Comparison of ENCODE assay signal across 36 cellular contexts in genomic region chr1:162118063-162118462, GRCh38. TPM values are rescaled to one million over a fixed set of nuclear protein-coding genes. Genes with fewer than 3 reads are reported as not detected.
"Had no signal": no experiment of that assay in that cellular context is flagged by ENCODE, and none has a peak within 500 bp of the region (broad histone marks: within the 10 kb centered on the region; RNA-seq: fewer than 3 reads in every experiment).

No MANE protein-coding gene starts in this region.

- H3K36me3 Mint-ChIP-seq: activated CD4-positive, alpha-beta memory T cell treated with anti-CD3 and anti-CD28 coated beads for 36 hours; activated naive CD4-positive, alpha-beta T cell treated with anti-CD3 and anti-CD28 coated beads, Interleukin-2, amount 50 U/mL, for 72 hours; activated naive CD8-positive, alpha-beta T cell treated with anti-CD3 and anti-CD28 coated beads for 36 hours; T-cell had no signal

- H3K9me3 Mint-ChIP-seq: activated B cell treated with CpG ODN at 0.5 μM for 24 hours; activated CD4-positive, alpha-beta memory T cell treated with anti-CD3 and anti-CD28 coated beads for 36 hours; activated CD4-positive, alpha-beta T cell treated with anti-CD3 and anti-CD28 coated beads, Interleukin-2, amount 10 ng/mL, durations not matched to agents 24 days and 14 days; activated naive CD4-positive, alpha-beta T cell treated with anti-CD3 and anti-CD28 coated beads for 36 hours; activated naive CD4-positive, alpha-beta T cell treated with anti-CD3 and anti-CD28 coated beads, Interleukin-2, amount 50 U/mL, for 72 hours; activated naive CD8-positive, alpha-beta T cell treated with anti-CD3 and anti-CD28 coated beads for 36 hours; activated T-cell treated with anti-CD3 and anti-CD28 coated beads, Interleukin-2, amount 50 U/mL, for 4 hours; activated T-cell treated with anti-CD3 and anti-CD28 coated beads, Interleukin-2, amount 50 U/mL, for 72 hours; activated T-helper 1 cell treated with anti-CD3 and anti-CD28 coated beads, Interleukin-12 subunit alpha, Interleukin-12 subunit beta, Interleukin-2, Interleukin-4 antibody, amounts not matched to agents 30 ng/mL and 10 ng/mL and 1 ng/mL, durations not matched to agents 14 hours and 24 hours and 36 hours; activated T-helper 17 cell treated with anti-CD3 and anti-CD28 coated beads, Interleukin-2, amount 50 U/mL, for 72 hours; T-cell; T-helper 2 cell treated with Interferon-gamma antibody and Interleukin-4, amounts not matched to agents 5 μg/mL and 100 μg/mL, for 36 hours had no signal

- H3K9me3 ChIP-seq: adrenal gland, body of pancreas, breast epithelium had no signal

- H3K4me1 Mint-ChIP-seq: activated B cell treated with CpG ODN at 0.5 μM for 24 hours; activated CD4-positive, alpha-beta T cell treated with anti-CD3 and anti-CD28 coated beads, Interleukin-2, amount 10 ng/mL, durations not matched to agents 24 days and 14 days; activated naive CD8-positive, alpha-beta T cell treated with anti-CD3 and anti-CD28 coated beads for 36 hours; activated T-helper 17 cell treated with anti-CD3 and anti-CD28 coated beads, Interleukin-2, amount 50 U/mL, for 72 hours had no signal

- H3K4me3 Mint-ChIP-seq: activated B cell treated with CpG ODN at 0.5 μM for 24 hours; activated CD4-positive, alpha-beta memory T cell treated with anti-CD3 and anti-CD28 coated beads for 36 hours; activated CD4-positive, alpha-beta T cell treated with anti-CD3 and anti-CD28 coated beads, Interleukin-2, amount 10 ng/mL, durations not matched to agents 24 days and 14 days; activated naive CD4-positive, alpha-beta T cell treated with anti-CD3 and anti-CD28 coated beads for 36 hours; activated naive CD8-positive, alpha-beta T cell treated with anti-CD3 and anti-CD28 coated beads for 36 hours; activated T-cell treated with anti-CD3 and anti-CD28 coated beads, Interleukin-2, amount 50 U/mL, for 4 hours; activated T-cell treated with anti-CD3 and anti-CD28 coated beads, Interleukin-2, amount 50 U/mL, for 72 hours; activated T-helper 1 cell treated with anti-CD3 and anti-CD28 coated beads, Interleukin-12 subunit alpha, Interleukin-12 subunit beta, Interleukin-2, Interleukin-4 antibody, amounts not matched to agents 30 ng/mL and 10 ng/mL and 1 ng/mL, durations not matched to agents 14 hours and 24 hours and 36 hours; activated T-helper 17 cell treated with anti-CD3 and anti-CD28 coated beads, Interleukin-2, amount 50 U/mL, for 72 hours; T-cell; T-helper 2 cell treated with Interferon-gamma antibody and Interleukin-4, amounts not matched to agents 5 μg/mL and 100 μg/mL, for 36 hours had no signal

- H3K4me1 ChIP-seq: body of pancreas, breast epithelium had no signal

- H3K27me3 ChIP-seq: adrenal gland, body of pancreas, brain microvascular endothelial cell, breast epithelium had no signal

- ATAC-seq: activated naive CD4-positive, alpha-beta T cell treated with anti-CD3 and anti-CD28 coated beads, Interleukin-2, amount 50 U/mL, for 72 hours; activated T-cell treated with anti-CD3 and anti-CD28 coated beads, Interleukin-2, amount 50 U/mL, for 4 hours; activated T-cell treated with anti-CD3 and anti-CD28 coated beads, Interleukin-2, amount 50 U/mL, for 72 hours; activated T-helper 17 cell treated with anti-CD3 and anti-CD28 coated beads, Interleukin-2, amount 50 U/mL, for 72 hours; body of pancreas; T-cell had no signal

- H3K27ac Mint-ChIP-seq: activated B cell treated with CpG ODN at 0.5 μM for 24 hours; activated CD4-positive, alpha-beta memory T cell treated with anti-CD3 and anti-CD28 coated beads for 36 hours; activated CD4-positive, alpha-beta T cell treated with anti-CD3 and anti-CD28 coated beads, Interleukin-2, amount 10 ng/mL, durations not matched to agents 24 days and 14 days; activated naive CD4-positive, alpha-beta T cell treated with anti-CD3 and anti-CD28 coated beads for 36 hours; activated naive CD4-positive, alpha-beta T cell treated with anti-CD3 and anti-CD28 coated beads, Interleukin-2, amount 50 U/mL, for 72 hours; activated naive CD8-positive, alpha-beta T cell treated with anti-CD3 and anti-CD28 coated beads for 36 hours; activated T-cell treated with anti-CD3 and anti-CD28 coated beads, Interleukin-2, amount 50 U/mL, for 72 hours; activated T-helper 1 cell treated with anti-CD3 and anti-CD28 coated beads, Interleukin-12 subunit alpha, Interleukin-12 subunit beta, Interleukin-2, Interleukin-4 antibody, amounts not matched to agents 30 ng/mL and 10 ng/mL and 1 ng/mL, durations not matched to agents 14 hours and 24 hours and 36 hours; activated T-helper 17 cell treated with anti-CD3 and anti-CD28 coated beads, Interleukin-2, amount 50 U/mL, for 72 hours; T-cell; T-helper 2 cell treated with Interferon-gamma antibody and Interleukin-4, amounts not matched to agents 5 μg/mL and 100 μg/mL, for 36 hours had no signal

- H3K36me3 ChIP-seq: adrenal gland, brain microvascular endothelial cell, breast epithelium had no signal

- H3K4me3 ChIP-seq: adrenal gland, body of pancreas, breast epithelium had no signal

- DNase-seq: activated B cell treated with CpG ODN at 0.5 μM for 24 hours; activated CD4-positive, alpha-beta memory T cell treated with anti-CD3 and anti-CD28 coated beads for 36 hours; activated CD4-positive, alpha-beta T cell treated with anti-CD3 and anti-CD28 coated beads for 4 hours; activated CD4-positive, alpha-beta T cell treated with anti-CD3 and anti-CD28 coated beads, Interleukin-2, amount 10 ng/mL, durations not matched to agents 24 days and 14 days; activated CD4-positive, alpha-beta T cell treated with anti-CD3 and anti-CD28 coated beads, Interleukin-2, amount 50 U/mL, for 1 hour; activated CD4-positive, alpha-beta T cell treated with anti-CD3 and anti-CD28 coated beads, Interleukin-2, amount 50 U/mL, for 4 hours; activated CD4-positive, CD25-positive, alpha-beta regulatory T cell treated with anti-CD3 and anti-CD28 coated beads, Interleukin-2, amount 50 U/mL, for 72 hours; activated CD8-positive, alpha-beta memory T cell treated with anti-CD3 and anti-CD28 coated beads, Interleukin-2, amount 50 U/mL, for 4 hours; activated effector memory CD4-positive, alpha-beta T cell treated with anti-CD3 and anti-CD28 coated beads, Interleukin-2, amount 50 U/mL, for 16 hours; activated gamma-delta T cell treated with Interleukin-2 at 50 U/mL for 16 hours; activated naive CD4-positive, alpha-beta T cell; activated naive CD4-positive, alpha-beta T cell treated with anti-CD3 and anti-CD28 coated beads for 36 hours; activated naive CD4-positive, alpha-beta T cell treated with anti-CD3 and anti-CD28 coated beads, Interleukin-2, amount 50 U/mL, for 16 hours; activated naive CD8-positive, alpha-beta T cell treated with anti-CD3 and anti-CD28 coated beads for 36 hours; activated T-cell treated with anti-CD3 and anti-CD28 coated beads for 4 hours; activated T-cell treated with anti-CD3 and anti-CD28 coated beads, Interleukin-2, amount 50 U/mL, for 1 hour; activated T-cell treated with anti-CD3 and anti-CD28 coated beads, Interleukin-2, amount 50 U/mL, for 4 hours; activated T-cell treated with anti-CD3 and anti-CD28 coated beads, Interleukin-2, amount 50 U/mL, for 72 hours; adrenal gland; amniotic stem cell; aorta; body of pancreas; brain microvascular endothelial cell; central memory CD4-positive, alpha-beta T cell; T-cell; T-helper 2 cell; T-helper 9 cell had no signal

- FAIRE-seq: astrocyte, TTC549 had no signal

- H3K27ac ChIP-seq: adrenal gland, body of pancreas, brain microvascular endothelial cell, VCaP had no signal

RNA-seq across cellular contexts. Expression of gene NOS1AP, which starts 48.6 kb away (rescaled TPM):
- total RNA-seq: activated B cell treated with CpG ODN at 0.5 μM for 24 hours; activated CD4-positive, alpha-beta T cell treated with anti-CD3 and anti-CD28 coated beads, Interleukin-2, amount 10 ng/mL, durations not matched to agents 24 days and 14 days; T-helper 1 cell treated with Interleukin-12 subunit alpha and Interleukin-12 subunit beta and Interleukin-4 antibody, amounts not matched to agents 30 ng/mL and 1 ng/mL, for 36 hours had no signal
